In genomic region chrX:108537005-108537404, GRCh38 we compare ENCODE assay signal across 7 cellular contexts.
A peak's percentile ranks its signal among the peaks of the same experiment; 100 is the strongest.
DNase-seq lines count a peak whose midpoint lies in the region; ATAC-seq, FAIRE-seq and TF ChIP-seq lines count a peak whose summit lies in the region.

No MANE protein-coding gene starts in this region.

- CTCF ChIA-PET in activated naive CD4-positive, alpha-beta T cell treated with anti-CD3 and anti-CD28 coated beads, Interleukin-2, amount 10 ng/mL, durations not matched to agents 7 days and 5 days (lab: Charles Lee), result no interaction called here

- H3K9me3 ChIP-seq in small intestine (ENCODE audit: control insufficient read depth, low read depth), result no peaks in the 10 kb centered on the region

- no peaks in the 10 kb centered on the region for H3K9me3 Mint-ChIP-seq in activated naive CD4-positive, alpha-beta T cell treated with anti-CD3 and anti-CD28 coated beads, Interleukin-2, amount 10 ng/mL, durations not matched to agents 7 days and 5 days

- H3K27ac ChIP-seq in small intestine (ENCODE audit: low read depth in 1 of 2, low read length in 1 of 2), result no peak overlapping the region

- WGBS in small intestine, 3 donors, result 7 to 31% (median 7%) methylated on average over 2 of the region's 2 CpGs

- no peaks in the 10 kb centered on the region for H3K27me3 Mint-ChIP-seq in activated naive CD4-positive, alpha-beta T cell treated with anti-CD3 and anti-CD28 coated beads, Interleukin-2, amount 10 ng/mL, durations not matched to agents 7 days and 5 days

- peak; percentile 97 for ATAC-seq in GM21529 (IDR thresholded peaks at IDR 0.05; ENCODE audit: unreplicated experiment)

- FAIRE-seq in HTR-8/SVneo (lab: Jason Lieb, UNC) (no peak), RCC 7860 (lab: Jason Lieb, UNC) (peak; percentile 81), small intestine (lab: Jason Lieb, UNC) (no peak)

- DNase-seq in GM12864 (ENCODE audit: low read depth) (peak; percentile 2), HTR-8/SVneo (ENCODE audit: insufficient read length, low spot score) (peak; percentile 2), RCC 7860 (ENCODE audit: low spot score) (no peak), fibroblast of the aortic adventitia (ENCODE audit: low read depth) (peak; percentile 61), small intestine (peak; percentile 19)
- no peak for DNase-seq in activated naive CD4-positive, alpha-beta T cell treated with anti-CD3 and anti-CD28 coated beads, Interleukin-2, amount 10 ng/mL, durations not matched to agents 7 days and 5 days

- no peaks in the 10 kb centered on the region for H3K36me3 ChIP-seq in small intestine (ENCODE audit: control insufficient read depth in 2 of 2, insufficient read depth in 2 of 2, low read length in 2 of 2)

- H3K4me1 ChIP-seq in small intestine (ENCODE audit: control insufficient read depth in 2 of 2, insufficient read depth in 1 of 2, low read depth in 1 of 2, low read length in 1 of 2), result no peaks in the 10 kb centered on the region

- H3K4me3 ChIP-seq in GM12864 (ENCODE audit: low read depth, low read length) (no peak overlapping the region), fibroblast of the aortic adventitia (ENCODE audit: low read depth, low read length) (no peak overlapping the region), small intestine (ENCODE audit: low read depth in 1 of 2, low read length in 2 of 2) (no peak overlapping the region)

- H3K36me3 Mint-ChIP-seq in activated naive CD4-positive, alpha-beta T cell treated with anti-CD3 and anti-CD28 coated beads, Interleukin-2, amount 10 ng/mL, durations not matched to agents 7 days and 5 days, result no peaks in the 10 kb centered on the region

- no peak overlapping the region for H3K27ac Mint-ChIP-seq in activated naive CD4-positive, alpha-beta T cell treated with anti-CD3 and anti-CD28 coated beads, Interleukin-2, amount 10 ng/mL, durations not matched to agents 7 days and 5 days

- H3K4me1 Mint-ChIP-seq in activated naive CD4-positive, alpha-beta T cell treated with anti-CD3 and anti-CD28 coated beads, Interleukin-2, amount 10 ng/mL, durations not matched to agents 7 days and 5 days, result no peaks in the 10 kb centered on the region

- TF ChIP-seq CTCF in GM12864 (IDR thresholded peaks at IDR 0.05; ENCODE audit: low read depth, low read length, missing control alignments) (peak; percentile 48), fibroblast of the aortic adventitia (IDR thresholded peaks at IDR 0.05; ENCODE audit: insufficient read depth, low read length) (peak; percentile 77)

- H3K27me3 ChIP-seq in small intestine (ENCODE audit: control insufficient read depth in 2 of 2, insufficient read depth in 2 of 2, low read length in 2 of 2), result no peaks in the 10 kb centered on the region

- H3K4me3 Mint-ChIP-seq in activated naive CD4-positive, alpha-beta T cell treated with anti-CD3 and anti-CD28 coated beads, Interleukin-2, amount 10 ng/mL, durations not matched to agents 7 days and 5 days, result no peak overlapping the region

Comparison
In these comparisons a context has a peak if more than half of its experiments do, and no peak if none do; other contexts are left out.
1. DNase-seq: peak in GM12864 (single experiment), HTR-8/SVneo (single experiment), fibroblast of the aortic adventitia (single experiment) and small intestine (single experiment); none in RCC 7860 (single experiment) and activated naive CD4-positive, alpha-beta T cell treated with anti-CD3 and anti-CD28 coated beads, Interleukin-2, amount 10 ng/mL, durations not matched to agents 7 days and 5 days (single experiment).